Comparison of ENCODE assay signal across 8 cellular contexts in the genomic region with DNA sequence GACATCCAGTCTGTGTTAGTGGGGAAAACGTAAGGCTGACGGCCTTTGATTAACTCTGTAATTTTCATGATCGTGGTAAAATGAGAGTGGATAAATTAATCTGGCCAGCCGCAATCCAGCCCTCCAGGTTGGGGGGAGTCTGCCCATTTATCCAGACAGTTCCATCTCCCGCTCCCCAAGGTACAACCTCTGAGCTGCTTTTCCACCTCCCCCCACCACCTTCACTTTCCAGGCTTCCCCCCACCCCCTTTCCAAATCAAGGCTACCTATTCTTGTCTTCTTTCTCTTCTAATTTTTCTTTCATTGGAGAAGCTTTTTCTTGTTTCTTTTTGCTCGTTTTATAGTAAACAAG. TPM values are rescaled to one million over a fixed set of nuclear protein-coding genes. Genes with fewer than 3 reads are reported as not detected.
DNase-seq lines count a peak whose midpoint lies in the region; ATAC-seq, FAIRE-seq and TF ChIP-seq lines count a peak whose summit lies in the region.

No MANE protein-coding gene starts in this region.

- H3K4me3 ChIP-seq in DOHH2 (ENCODE audit: low read length) = peak overlapping the region; percentile 89
- peak overlapping the region; percentile 83 for H3K4me3 ChIP-seq in NT2/D1 (ENCODE audit: insufficient read length, low read depth)

- peaks cover 5% of the 10 kb centered on the region for H3K27me3 Mint-ChIP-seq in endothelial cell (ENCODE audit: unreplicated experiment)
- no peaks in the 10 kb centered on the region for H3K27me3 Mint-ChIP-seq in osteocyte (ENCODE audit: unreplicated experiment)

- H3K27ac ChIP-seq in DOHH2 (ENCODE audit: low read depth, low read length) = peak overlapping the region; percentile 55

- H3K4me3 Mint-ChIP-seq in endothelial cell (ENCODE audit: unreplicated experiment) (peak overlapping the region; percentile 93), osteocyte (ENCODE audit: unreplicated experiment) (peak overlapping the region; percentile 90)

- peaks cover 76% of the 10 kb centered on the region for H3K79me2 ChIP-seq in DOHH2 (ENCODE audit: control insufficient read depth, low read length)

- no peak for TF ChIP-seq POLR2A in H54 (IDR thresholded peaks at IDR 0.05; ENCODE audit: low read depth, low read length)

- no peaks in the 10 kb centered on the region for H3K27me3 ChIP-seq in DOHH2 (ENCODE audit: control insufficient read depth, low read length)
- H3K27me3 ChIP-seq in NT2/D1 (ENCODE audit: insufficient read depth, insufficient read length) = no peaks in the 10 kb centered on the region

- H3K27ac Mint-ChIP-seq in endothelial cell (ENCODE audit: unreplicated experiment) (peak overlapping the region; percentile 94), osteocyte (ENCODE audit: unreplicated experiment) (peak overlapping the region; percentile 94)

- peaks cover 19% of the 10 kb centered on the region for H3F3A ChIP-seq in DOHH2 (ENCODE audit: control insufficient read depth, insufficient read depth)

- H3K9me3 ChIP-seq in DOHH2 (ENCODE audit: control insufficient read depth, insufficient read depth, low read length) (no peaks in the 10 kb centered on the region), NT2/D1 (ENCODE audit: insufficient read depth, low read length) (no peaks in the 10 kb centered on the region)

- no peaks in the 10 kb centered on the region for H3K9me3 Mint-ChIP-seq in endothelial cell (ENCODE audit: unreplicated experiment)
- no peaks in the 10 kb centered on the region for H3K9me3 Mint-ChIP-seq in osteocyte (ENCODE audit: unreplicated experiment)

- peak overlapping the region; percentile 87 for H3K4me2 ChIP-seq in DOHH2 (ENCODE audit: low read length)

- H3K4me1 ChIP-seq in DOHH2 (ENCODE audit: control insufficient read depth, low read length) (peaks cover 35% of the 10 kb centered on the region), NT2/D1 (ENCODE audit: insufficient read depth, insufficient read length) (no peaks in the 10 kb centered on the region)

- FAIRE-seq in H54 (lab: Jason Lieb, UNC) = no peak

- peaks cover 7% of the 10 kb centered on the region; the same call in 1 of the 2 replicates for H4K20me1 ChIP-seq in DOHH2 (ENCODE audit: control insufficient read depth, insufficient read depth, low read depth, low read length)

- H3K9ac ChIP-seq in NT2/D1 (ENCODE audit: insufficient read length, low read depth) = peak overlapping the region; percentile 96

- H3K9me2 ChIP-seq in DOHH2 (replicated peaks; ENCODE audit: control insufficient read depth, low read length) = no peaks in the 10 kb centered on the region

- TF ChIP-seq CTCF in DOHH2 (IDR thresholded peaks at IDR 0.05; ENCODE audit: low read depth, low read length, poor library complexity, severe bottlenecking) = no peak
- TF ChIP-seq CTCF in endothelial cell (IDR thresholded peaks at IDR 0.05; ENCODE audit: unreplicated experiment) = no peak
- TF ChIP-seq CTCF in osteocyte (IDR thresholded peaks at IDR 0.05) = no peak

- peaks cover 16% of the 10 kb centered on the region for H3K4me1 Mint-ChIP-seq in endothelial cell (ENCODE audit: unreplicated experiment)
- peaks cover 66% of the 10 kb centered on the region for H3K4me1 Mint-ChIP-seq in osteocyte (ENCODE audit: unreplicated experiment)

- H3K36me3 Mint-ChIP-seq in endothelial cell (ENCODE audit: low read depth, unreplicated experiment) (no peaks in the 10 kb centered on the region), osteocyte (ENCODE audit: unreplicated experiment) (peaks cover 2% of the 10 kb centered on the region)

- DNase-seq in NT2/D1 (ENCODE audit: low read depth, low spot score) (no peak), endothelial cell (ENCODE audit: low spot score) (no peak), osteocyte (ENCODE audit: extremely low spot score, unreplicated experiment) (no peak), H54 (ENCODE audit: insufficient read length, low spot score) (no peak)

- no peak for ATAC-seq in HG02623 (IDR thresholded peaks at IDR 0.05; ENCODE audit: unreplicated experiment)
- no peak for ATAC-seq in HG02884 (IDR thresholded peaks at IDR 0.05; ENCODE audit: unreplicated experiment)
- ATAC-seq in HG02885 (IDR thresholded peaks at IDR 0.05; ENCODE audit: poor library complexity, unreplicated experiment) = no peak

- H3K36me3 ChIP-seq in DOHH2 (ENCODE audit: control insufficient read depth, low read length) (peaks cover 37% of the 10 kb centered on the region), NT2/D1 (ENCODE audit: insufficient read depth, insufficient read length, low read length) (peaks cover 4% of the 10 kb centered on the region)

RNA-seq across cellular contexts. Expression of a gene that starts 6.0 kb away (rescaled TPM):
- total RNA-seq in endothelial cell (ENCODE audit: unreplicated experiment) = 33.2 TPM
- total RNA-seq in osteocyte = 45.8 and 48.3 TPM in 2 replicates

RNA-seq across cellular contexts. Expression of a gene that starts 6.1 kb away (rescaled TPM):
- total RNA-seq in endothelial cell (ENCODE audit: unreplicated experiment) = 5.1 TPM
- 8.9 and 10.0 TPM in 2 replicates for total RNA-seq in osteocyte
